13 cellular contexts compared by ENCODE assay signal in the genomic region with DNA sequence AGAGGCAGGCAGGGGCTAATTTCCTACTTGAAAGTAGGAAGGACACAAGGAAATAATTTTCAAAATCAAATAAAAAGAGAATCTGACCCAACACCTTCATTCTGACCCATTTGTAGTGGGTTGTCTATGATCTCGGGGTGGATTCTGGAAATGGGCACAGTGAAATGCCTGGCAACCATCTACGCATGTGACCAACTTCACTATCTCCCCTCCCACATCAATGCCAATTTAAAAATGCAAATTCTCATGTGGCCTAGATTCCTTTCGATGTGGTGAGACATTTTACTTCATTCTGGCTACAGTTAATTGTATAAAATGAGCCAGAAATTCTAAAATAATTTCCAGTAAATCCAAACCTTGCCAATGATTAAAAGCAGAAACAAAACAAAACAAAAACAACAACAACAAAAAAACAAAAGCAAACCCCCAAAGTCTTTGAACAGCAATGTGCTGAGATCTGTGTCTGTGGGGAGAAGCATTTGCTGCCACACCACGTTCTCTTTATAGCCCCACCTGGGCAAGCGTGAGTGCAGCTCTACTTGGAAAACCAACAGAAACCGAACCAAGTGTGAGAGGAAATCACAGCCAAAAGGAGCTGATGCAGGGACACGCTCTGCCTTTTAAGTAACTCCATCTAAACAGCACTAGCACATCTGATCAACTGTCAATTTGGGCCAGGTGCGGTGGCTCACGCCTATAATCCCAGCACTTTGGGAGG.
DNase-seq lines count a peak whose midpoint lies in the region; ATAC-seq lines count a peak whose summit lies in the region.
"Had no signal": no experiment of that assay in that cellular context is flagged by ENCODE, and none has a peak within 500 bp of the region (broad histone marks: within the 10 kb centered on the region; RNA-seq: fewer than 3 reads in every experiment).

No MANE protein-coding gene starts in this region.

- H3K27ac ChIP-seq in caudate nucleus (ENCODE audit: low read depth, low read length) = peak overlapping the region; percentile 8
- H3K27ac ChIP-seq: foreskin keratinocyte had no signal

- H3K27ac Mint-ChIP-seq in stimulated activated naive CD8-positive, alpha-beta T cell treated with anti-CD3 and anti-CD28 coated beads, Interleukin-15, Interleukin-2, amounts not matched to agents 100 ng/mL and 50 ng/mL, for 24 hours = peak overlapping the region; percentile 100

- no peaks in the 10 kb centered on the region for H3K9me3 Mint-ChIP-seq in stimulated activated naive CD8-positive, alpha-beta T cell treated with anti-CD3 and anti-CD28 coated beads, Interleukin-15, Interleukin-2, amounts not matched to agents 100 ng/mL and 50 ng/mL, for 24 hours

- peak overlapping the region; percentile 47 for H3K4me3 Mint-ChIP-seq in stimulated activated naive CD8-positive, alpha-beta T cell treated with anti-CD3 and anti-CD28 coated beads, Interleukin-15, Interleukin-2, amounts not matched to agents 100 ng/mL and 50 ng/mL, for 24 hours

- H3K36me3 Mint-ChIP-seq in stimulated activated naive CD8-positive, alpha-beta T cell treated with anti-CD3 and anti-CD28 coated beads, Interleukin-15, Interleukin-2, amounts not matched to agents 100 ng/mL and 50 ng/mL, for 24 hours (ENCODE audit: low read depth) = peaks cover 86% of the 10 kb centered on the region

- no peaks in the 10 kb centered on the region for H3K27me3 Mint-ChIP-seq in stimulated activated naive CD8-positive, alpha-beta T cell treated with anti-CD3 and anti-CD28 coated beads, Interleukin-15, Interleukin-2, amounts not matched to agents 100 ng/mL and 50 ng/mL, for 24 hours

- peak; percentile 36 for DNase-seq in activated CD4-positive, alpha-beta T cell treated with anti-CD3 and anti-CD28 coated beads for 48 hours
- no peak for DNase-seq in activated CD4-positive, alpha-beta T cell treated with anti-CD3 and anti-CD28 coated beads for 1 hour
- DNase-seq in T-helper 22 cell (ENCODE audit: low read depth) (peak; percentile 43), caudate nucleus (lab: John Stamatoyannopoulos, UW) (peak in 3 of 61 donors; percentile 30 to 38 (median 32)), nucleus accumbens (lab: John Stamatoyannopoulos, UW) (no peak), GF-D8 (lab: John Stamatoyannopoulos, UW) (no peak)
- DNase-seq: dermis blood vessel endothelial cell, foreskin keratinocyte, kidney, NCI-H1694, T-helper 9 cell had no signal

- no peak for ATAC-seq in HG03354 (IDR thresholded peaks at IDR 0.05; ENCODE audit: poor library complexity, severe bottlenecking, unreplicated experiment)
- ATAC-seq: foreskin keratinocyte had no signal

- peaks cover 94% of the 10 kb centered on the region for H3K4me1 Mint-ChIP-seq in stimulated activated naive CD8-positive, alpha-beta T cell treated with anti-CD3 and anti-CD28 coated beads, Interleukin-15, Interleukin-2, amounts not matched to agents 100 ng/mL and 50 ng/mL, for 24 hours (ENCODE audit: low read depth)

Comparison
In these comparisons a context has a peak if more than half of its experiments do, and no peak if none do; other contexts are left out.
1. DNase-seq: peak in activated CD4-positive, alpha-beta T cell treated with anti-CD3 and anti-CD28 coated beads for 48 hours (single experiment) and T-helper 22 cell (single experiment); none in activated CD4-positive, alpha-beta T cell treated with anti-CD3 and anti-CD28 coated beads for 1 hour (single experiment), nucleus accumbens (0 of 56) and GF-D8 (single experiment).